ENCODE assay signal across 8 cellular contexts in genomic region chr14:34931206-34931605, GRCh38. TPM values are rescaled to one million over a fixed set of nuclear protein-coding genes. Genes with fewer than 3 reads are reported as not detected.
DNase-seq lines count a peak whose midpoint lies in the region; ATAC-seq and TF ChIP-seq lines count a peak whose summit lies in the region.

No MANE protein-coding gene starts in this region.

- DNase-seq in pulmonary artery endothelial cell (ENCODE audit: low read depth, low spot score) (peak; percentile 39), NCI-H146 (lab: John Stamatoyannopoulos, UW) (no peak), Kasumi-1 (lab: John Stamatoyannopoulos, UW) (no peak), GM13977 (ENCODE audit: low spot score) (no peak)

- TF ChIP-seq CTCF in GM13977 (IDR thresholded peaks at IDR 0.05; ENCODE audit: extremely low read depth, insufficient read depth, missing control alignments), result no peak

- no peaks in the 10 kb centered on the region for H3K9me3 Mint-ChIP-seq in activated naive CD8-positive, alpha-beta T cell (ENCODE audit: low read depth)

- peaks cover 41% of the 10 kb centered on the region for H3K4me1 Mint-ChIP-seq in activated naive CD8-positive, alpha-beta T cell (ENCODE audit: low read depth)

- ATAC-seq in GM18909 (IDR thresholded peaks at IDR 0.05; ENCODE audit: poor library complexity, unreplicated experiment) (peak; percentile 38), HG03066 (IDR thresholded peaks at IDR 0.05; ENCODE audit: low read depth, unreplicated experiment) (peak; percentile 44), GM21737 (IDR thresholded peaks at IDR 0.05; ENCODE audit: unreplicated experiment) (no peak)

- peak overlapping the region; percentile 89 for H3K27ac Mint-ChIP-seq in activated naive CD8-positive, alpha-beta T cell

- in situ Hi-C loops in GM13977 (cut with MboI; ENCODE audit: low pct_unique_long_range_greater_than_20kb, low sequenced_read_pairs, unreplicated experiment), result no loop called here

- peak overlapping the region; percentile 65 for H3K4me3 Mint-ChIP-seq in activated naive CD8-positive, alpha-beta T cell

- H3K36me3 Mint-ChIP-seq in activated naive CD8-positive, alpha-beta T cell, result no peaks in the 10 kb centered on the region

- no peaks in the 10 kb centered on the region for H3K27me3 Mint-ChIP-seq in activated naive CD8-positive, alpha-beta T cell

RNA-seq across cellular contexts. Expression of gene SRP54, which starts 51.6 kb away (rescaled TPM):
- 73.1 and 80.2 TPM in 2 replicates for total RNA-seq in pulmonary artery endothelial cell

RNA-seq across cellular contexts. Expression of gene BAZ1A, which starts 56.0 kb away (rescaled TPM):
- total RNA-seq in pulmonary artery endothelial cell, result 51.5 and 68.9 TPM in 2 replicates
